Comparison of ENCODE assay signal across 8 cellular contexts in genomic region chr18:77115461-77115907, GRCh38. TPM values are rescaled to one million over a fixed set of nuclear protein-coding genes. Genes with fewer than 3 reads are reported as not detected.
A peak's percentile ranks its signal among the peaks of the same experiment; 100 is the strongest.
DNase-seq lines count a peak whose midpoint lies in the region; ATAC-seq, FAIRE-seq and TF ChIP-seq lines count a peak whose summit lies in the region.

No MANE protein-coding gene starts in this region.

- TF ChIP-seq CTCF in pancreas (IDR thresholded peaks at IDR 0.05) (no peak), WERI-Rb-1 (IDR thresholded peaks at IDR 0.05; ENCODE audit: low read depth, low read length) (no peak), ovary (IDR thresholded peaks at IDR 0.05) (no peak)

- H3K27me3 ChIP-seq in pancreas = no peaks in the 10 kb centered on the region
- no peaks in the 10 kb centered on the region for H3K27me3 ChIP-seq in WERI-Rb-1 (ENCODE audit: insufficient read depth, low read depth, severe bottlenecking)
- no peaks in the 10 kb centered on the region for H3K27me3 ChIP-seq in ovary

- peak overlapping the region; percentile 58 for H3K27ac ChIP-seq in cingulate gyrus (ENCODE audit: low read depth, low read length)
- H3K27ac ChIP-seq in pancreas = peak overlapping the region; percentile 91 to 96 (median 96)
- H3K27ac ChIP-seq in WERI-Rb-1 = no peak overlapping the region
- peak overlapping the region in 1 of 2 donors; percentile 83 for H3K27ac ChIP-seq in ovary

- FAIRE-seq in GM12892 (lab: Jason Lieb, UNC) (peak; percentile 38), pancreas (lab: Jason Lieb, UNC) (no peak)

- H3K4me1 ChIP-seq in pancreas (peaks cover 22 to 31% (median 28%) of the 10 kb centered on the region in 3 donors), ovary (ENCODE audit: insufficient read depth) (peaks cover 13% of the 10 kb centered on the region)

- H3K9me3 ChIP-seq in pancreas = no peaks in the 10 kb centered on the region
- peaks cover 2% of the 10 kb centered on the region for H3K9me3 ChIP-seq in WERI-Rb-1 (ENCODE audit: severe bottlenecking)
- H3K9me3 ChIP-seq in ovary = no peaks in the 10 kb centered on the region

- no peaks in the 10 kb centered on the region for H3K36me3 ChIP-seq in pancreas
- H3K36me3 ChIP-seq in WERI-Rb-1 = no peaks in the 10 kb centered on the region
- no peaks in the 10 kb centered on the region for H3K36me3 ChIP-seq in ovary

- TF ChIP-seq EP300 in Ishikawa (IDR thresholded peaks at IDR 0.05; ENCODE audit: borderline replicate concordance) = peak; percentile 21; the same call in 1 of the 2 replicates
- no peak for TF ChIP-seq EP300 in ovary (IDR thresholded peaks at IDR 0.05)

- intact Hi-C loops in pancreas (cut with DNase I) = no loop called here
- intact Hi-C loops in ovary (cut with DNase I) = no loop called here

- TF ChIP-seq POLR2A in GM12892 (IDR thresholded peaks at IDR 0.05; ENCODE audit: low read depth, low read length) = no peak
- no peak for TF ChIP-seq POLR2A in ovary (IDR thresholded peaks at IDR 0.05)

- no peak for TF ChIP-seq RAD21 in Ishikawa (IDR thresholded peaks at IDR 0.05; ENCODE audit: low read depth)

- 25 to 36% methylated on average over 2 of the region's 2 CpGs for WGBS in pancreas, 2 donors
- 81 to 92% (median 81%) methylated on average over 2 of the region's 2 CpGs for WGBS in ovary, 3 donors

- no peak overlapping the region for H3K4me3 ChIP-seq in pancreas
- no peak overlapping the region for H3K4me3 ChIP-seq in WERI-Rb-1 (ENCODE audit: low read depth, low read length)
- no peak overlapping the region for H3K4me3 ChIP-seq in ovary

- ATAC-seq in pancreas = no peak
- ATAC-seq in GM18498 (IDR thresholded peaks at IDR 0.05; ENCODE audit: unreplicated experiment) = no peak

- no peak for DNase-seq in GM12892 (ENCODE audit: insufficient read length)
- DNase-seq in pancreas = peak in 1 of 6 donors; percentile 30
- DNase-seq in WERI-Rb-1 = no peak
- DNase-seq in ovary = no peak
- DNase-seq in ecto neural progenitor cell (ENCODE audit: low spot score) = no peak

TF ChIP-seq in Ishikawa, 13 proteins besides CTCF, POLR2A, EP300 and RAD21:
- TF ChIP-seq CEBPB (IDR thresholded peaks at IDR 0.05) (no peak), TAF1 (IDR thresholded peaks at IDR 0.05; ENCODE audit: low read depth) (no peak), MAX (IDR thresholded peaks at IDR 0.05) (no peak), NFIC (IDR thresholded peaks at IDR 0.05) (peak; percentile 21; the same call in 1 of the 2 replicates), USF1 (IDR thresholded peaks at IDR 0.05) (no peak), TEAD4 (IDR thresholded peaks at IDR 0.05) (0 out of 2 replicates have a peak, but pooled peaks have one; percentile 21), CREB1 (IDR thresholded peaks at IDR 0.05; ENCODE audit: low read depth) (no peak), EGR1 (IDR thresholded peaks at IDR 0.05) (no peak), REST (IDR thresholded peaks at IDR 0.05; ENCODE audit: low read depth) (no peak)

RNA-seq across cellular contexts. Expression of gene MBP, which starts 17.1 kb away (rescaled TPM):
- polyA plus RNA-seq in GM12892 (2012; ENCODE audit: missing spikeins) = 26.6 TPM
- total RNA-seq in pancreas (10 to 100 TPM; 20.2 to 33.5 (median 21.4) TPM), ovary (10 to 100 TPM; 19.9 to 38.2 (median 24.2) TPM)
- polyA plus RNA-seq in pancreas (10 to 100 TPM in 1 of 2 donors, 1 to 10 TPM in 1; 6.3 to 14.3 TPM), ovary (10 to 100 TPM in 1 of 2 donors, 1 to 10 TPM in 1; 7.1 to 21.6 TPM)
